8 cellular contexts compared by ENCODE assay signal in genomic region chr19:11381535-11382369, GRCh38. TPM values are rescaled to one million over a fixed set of nuclear protein-coding genes. Genes with fewer than 3 reads are reported as not detected.
DNase-seq lines count a peak whose midpoint lies in the region; ATAC-seq, FAIRE-seq and TF ChIP-seq lines count a peak whose summit lies in the region.

No MANE protein-coding gene starts in this region.

- H3K4me3 Mint-ChIP-seq in IgD-negative memory B cell, result peak overlapping the region; percentile 88 to 98 (median 93)
- peak overlapping the region; percentile 90 for H3K4me3 Mint-ChIP-seq in astrocyte (ENCODE audit: unreplicated experiment)

- DNase-seq in SW480 (ENCODE audit: low spot score) (peak; percentile 94), astrocyte (ENCODE audit: low read depth) (peak; percentile 75), NCI-H128 (lab: John Stamatoyannopoulos, UW; ENCODE audit: unreplicated experiment) (no peak)
- peak in 3 of 4 experiments; percentile 43 to 81 (median 55) for DNase-seq in stimulated activated CD4-positive, alpha-beta T cell treated with anti-CD3 and anti-CD28 coated beads, Interleukin-1b, Interleukin-23, amount 100 ng/mL, for 24 hours (ENCODE audit: low read depth in 4 of 4, low spot score in 1 of 4)

- H3K27ac Mint-ChIP-seq in IgD-negative memory B cell (peak overlapping the region; percentile 85 to 99 (median 98)), astrocyte (ENCODE audit: unreplicated experiment) (peak overlapping the region; percentile 91)

- peaks cover 13% of the 10 kb centered on the region for H3K27me3 ChIP-seq in astrocyte (ENCODE audit: insufficient read depth, low read length)

- peak overlapping the region; percentile 74 for H3K27ac ChIP-seq in astrocyte (ENCODE audit: low read depth, low read length)

- peak overlapping the region; percentile 69 for H3K4me3 ChIP-seq in astrocyte (ENCODE audit: insufficient read depth, low read depth, low read length)
- H3K4me3 ChIP-seq in iPS-18c (ENCODE audit: insufficient read depth, low read depth, low read length), result peak overlapping the region; percentile 84

- H3K4me2 ChIP-seq in astrocyte (ENCODE audit: low read length), result peak overlapping the region; percentile 96

- peaks cover 9% of the 10 kb centered on the region for H4K20me1 ChIP-seq in astrocyte (ENCODE audit: insufficient read depth, low read length)

- no peaks in the 10 kb centered on the region for H3K9me3 Mint-ChIP-seq in IgD-negative memory B cell
- no peaks in the 10 kb centered on the region for H3K9me3 Mint-ChIP-seq in astrocyte (ENCODE audit: unreplicated experiment)

- peaks cover 12 to 23% (median 20%) of the 10 kb centered on the region in 3 donors for H3K4me1 Mint-ChIP-seq in IgD-negative memory B cell
- H3K4me1 Mint-ChIP-seq in astrocyte (ENCODE audit: low read depth, unreplicated experiment), result peaks cover 11% of the 10 kb centered on the region

- TF ChIP-seq CTCF in astrocyte (IDR thresholded peaks at IDR 0.05; ENCODE audit: insufficient read depth, low read depth, low read length), result no peak

- H3K4me1 ChIP-seq in ES-I3 (ENCODE audit: insufficient read depth, low read length), result no peaks in the 10 kb centered on the region; the same call in 1 of the 2 replicates
- H3K4me1 ChIP-seq in astrocyte (ENCODE audit: insufficient read depth, low read length), result peaks cover 38% of the 10 kb centered on the region

- no peaks in the 10 kb centered on the region for H3K9me3 ChIP-seq in ES-I3 (ENCODE audit: control insufficient read depth, insufficient read depth, low read length)
- no peaks in the 10 kb centered on the region for H3K9me3 ChIP-seq in astrocyte (ENCODE audit: insufficient read depth, low read depth, low read length)
- H3K9me3 ChIP-seq in iPS-18c (ENCODE audit: control insufficient read depth, insufficient read depth, low read length), result peaks cover 2% of the 10 kb centered on the region

- peak overlapping the region; percentile 94 for H2AFZ ChIP-seq in astrocyte (ENCODE audit: low read depth, low read length)

- peak; percentile 56 for ATAC-seq in GM21723 (IDR thresholded peaks at IDR 0.05; ENCODE audit: unreplicated experiment)

- no peaks in the 10 kb centered on the region for H3K36me3 Mint-ChIP-seq in IgD-negative memory B cell
- no peaks in the 10 kb centered on the region for H3K36me3 Mint-ChIP-seq in astrocyte (ENCODE audit: low read depth, unreplicated experiment)

- H3K36me3 ChIP-seq in ES-I3 (ENCODE audit: insufficient read depth, low read length) (no peaks in the 10 kb centered on the region), astrocyte (ENCODE audit: insufficient read depth, low read length) (no peaks in the 10 kb centered on the region)

- H3K27me3 Mint-ChIP-seq in IgD-negative memory B cell (peaks cover 5% of the 10 kb centered on the region), astrocyte (ENCODE audit: low read depth, unreplicated experiment) (peaks cover 7% of the 10 kb centered on the region)

- no peak for FAIRE-seq in astrocyte (lab: Jason Lieb, UNC)

- H3K79me2 ChIP-seq in astrocyte (ENCODE audit: insufficient read depth, low read length), result no peaks in the 10 kb centered on the region

- H3K9ac ChIP-seq in ES-I3 (ENCODE audit: low read depth, low read length) (peak overlapping the region; percentile 84), astrocyte (ENCODE audit: low read length) (peak overlapping the region; percentile 80)

RNA-seq across cellular contexts. Expression of gene EPOR, which starts 2.4 kb away (rescaled TPM):
- 8.1 TPM for polyA plus RNA-seq in IgD-negative memory B cell
- total RNA-seq in astrocyte, result 4.4 and 4.7 TPM in 2 replicates

RNA-seq across cellular contexts. Expression of gene SWSAP1, which starts 7.3 kb away (rescaled TPM):
- 6.4 TPM for polyA plus RNA-seq in IgD-negative memory B cell
- 1.7 and 1.8 TPM in 2 replicates for total RNA-seq in astrocyte

RNA-seq across cellular contexts. Expression of gene PLPPR2, which starts 26.5 kb away (rescaled TPM):
- 1.9 TPM for polyA plus RNA-seq in IgD-negative memory B cell
- 37.8 and 46.6 TPM in 2 replicates for total RNA-seq in astrocyte

RNA-seq across cellular contexts. Expression of gene CCDC159, which starts 35.4 kb away (rescaled TPM):
- polyA plus RNA-seq in IgD-negative memory B cell, result 24.1 TPM
- total RNA-seq in astrocyte, result 11.8 and 14.8 TPM in 2 replicates

RNA-seq across cellular contexts. Expression of gene TMEM205, which starts 35.7 kb away (rescaled TPM):
- polyA plus RNA-seq in IgD-negative memory B cell, result 101 TPM
- 45.0 and 46.0 TPM in 2 replicates for total RNA-seq in astrocyte
